In the genomic region with DNA sequence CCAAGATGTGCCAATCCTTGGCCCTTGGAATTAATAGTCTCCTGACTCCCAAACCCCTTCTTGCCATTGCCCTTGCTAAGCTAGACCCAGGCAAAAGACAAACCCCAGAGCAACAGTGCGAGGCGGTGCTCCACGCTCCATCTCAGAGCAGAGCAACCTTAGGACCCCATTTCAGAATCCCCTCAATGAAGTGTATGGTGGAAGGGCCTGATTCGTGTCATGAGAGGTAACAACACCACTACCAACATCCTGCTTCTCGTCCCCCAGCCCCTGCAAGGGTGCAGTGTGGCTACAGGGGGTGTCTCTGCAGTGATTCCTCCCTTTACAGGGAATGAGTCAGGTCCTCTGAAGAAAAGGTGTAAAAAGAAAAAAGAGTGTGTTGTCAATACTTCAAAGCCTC, we compare ENCODE assay signal across 27 cellular contexts.
"Had no signal": no experiment of that assay in that cellular context is flagged by ENCODE, and none has a peak within 500 bp of the region (broad histone marks: within the 10 kb centered on the region; RNA-seq: fewer than 3 reads in every experiment).

No MANE protein-coding gene starts in this region.

- H3K9me3 ChIP-seq: adrenal gland, body of pancreas, gastrocnemius medialis, left ventricle myocardium inferior, pancreas, psoas muscle, spleen, transverse colon had no signal

- DNase-seq: activated CD4-positive, alpha-beta T cell treated with anti-CD3 and anti-CD28 coated beads, Interleukin-2, amount 10 ng/mL, durations not matched to agents 7 days and 5 days; activated CD4-positive, CD25-positive, alpha-beta regulatory T cell treated with anti-CD3 and anti-CD28 coated beads, Interleukin-2, amount 50 U/mL, for 72 hours; activated CD8-positive, alpha-beta memory T cell treated with anti-CD3 and anti-CD28 coated beads, Interleukin-2, amount 10 ng/mL, durations not matched to agents 7 days and 5 days; activated CD8-positive, alpha-beta T cell treated with anti-CD3 and anti-CD28 coated beads for 36 hours; activated naive CD4-positive, alpha-beta T cell; activated T-cell treated with anti-CD3 and anti-CD28 coated beads for 4 hours; activated T-cell treated with anti-CD3 and anti-CD28 coated beads, Interleukin-2, amount 50 U/mL, for 72 hours; adrenal gland; body of pancreas; cerebellar nuclear complex; effector memory CD8-positive, alpha-beta T cell; erythroblast; gastrocnemius medialis; glutamatergic neuron; hippocampal formation; left ventricle myocardium inferior; nucleus accumbens; psoas muscle; spleen; stimulated activated naive CD4-positive, alpha-beta T cell treated with Interleukin-2 at 50 U/mL for 16 hours; T-helper 2 cell; transverse colon had no signal

- FAIRE-seq: pancreas, urothelium cell line had no signal

- H3K27me3 ChIP-seq: adrenal gland, body of pancreas, cardiac muscle cell, gastrocnemius medialis, pancreas, spleen, transverse colon had no signal

- H3K27ac ChIP-seq: adrenal gland, body of pancreas, cardiac muscle cell, coronary artery, gastrocnemius medialis, left ventricle myocardium inferior, pancreas, spleen had no signal

- H3K4me3 ChIP-seq: adrenal gland, body of pancreas, cardiac muscle cell, coronary artery, gastrocnemius medialis, left ventricle myocardium inferior, lung, pancreas, psoas muscle, spleen, transverse colon had no signal

- H3K36me3 ChIP-seq: adrenal gland, cardiac muscle cell, gastrocnemius medialis, left ventricle myocardium inferior, pancreas, spleen, transverse colon had no signal
